Comparison of ENCODE assay signal across 20 cellular contexts in the genomic region with DNA sequence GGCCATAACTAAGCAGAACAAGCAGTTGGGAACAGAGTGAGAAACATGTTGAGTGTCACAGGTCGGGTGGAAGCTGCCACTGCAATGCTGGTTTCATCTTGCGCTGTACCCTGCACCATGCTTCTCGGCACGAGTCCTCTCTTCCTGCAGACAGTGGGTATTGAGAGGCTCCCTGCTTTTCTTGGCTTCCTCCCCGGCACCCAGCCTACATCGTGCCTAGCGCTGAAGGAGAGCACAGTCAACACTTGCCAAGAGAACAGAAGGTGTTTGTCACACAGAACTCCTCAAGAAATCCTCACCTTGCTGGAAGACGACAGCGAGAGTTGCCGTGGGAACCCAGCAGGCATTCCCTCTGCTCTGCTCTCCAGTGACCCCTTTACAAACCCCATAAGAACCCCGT. TPM values are rescaled to one million over a fixed set of nuclear protein-coding genes. Genes with fewer than 3 reads are reported as not detected.
DNase-seq lines count a peak whose midpoint lies in the region.
"Had no signal": no experiment of that assay in that cellular context is flagged by ENCODE, and none has a peak within 500 bp of the region (broad histone marks: within the 10 kb centered on the region; RNA-seq: fewer than 3 reads in every experiment).

No MANE protein-coding gene starts in this region.

- intact Hi-C loops in head of caudate nucleus (cut with DNase I) (no loop called here), posterior cingulate gyrus (cut with DNase I) (no loop called here)

- in situ Hi-C loops in G401 (cut with HindIII; ENCODE audit: low sequenced_read_pairs), result no loop called here

- peak; percentile 35 for DNase-seq in G401 (ENCODE audit: low spot score)
- DNase-seq in anterior cingulate cortex (lab: John Stamatoyannopoulos, UW), result peak in 40 of 58 donors; percentile 3 to 83 (median 32)
- DNase-seq in head of caudate nucleus, result peak in 36 of 42 donors; percentile 4 to 74 (median 35)
- DNase-seq in posterior cingulate gyrus, result peak in 9 of 10 donors; percentile 13 to 94 (median 64)
- DNase-seq in RPMI8226, result no peak
- no peak for DNase-seq in DMS153 treated with DMSO at 0.1 percent for 48 hours (lab: John Stamatoyannopoulos, UW; ENCODE audit: unreplicated experiment)
- no peak for DNase-seq in NCI-H774 (lab: John Stamatoyannopoulos, UW)
- DNase-seq: Caco-2; CD8-positive, alpha-beta T cell; DND-41; H7; Kasumi-1; NCI-H1092 treated with DMSO at 0.1 percent for 48 hours; NCI-H1436; NCI-H187; NCI-H2081 treated with DMSO at 0.1 percent for 48 hours; NCI-H446 treated with DMSO at 0.1 percent for 48 hours; NCI-H526; PC-9; Right ventricle myocardium superior had no signal

RNA-seq across cellular contexts. Expression of gene EVC2, which starts 53.6 kb away (rescaled TPM):
- total RNA-seq in G401 (2014; rRNA removed; shearing (Covaris generic)), result 3.6 and 4.9 TPM in 2 replicates
- total RNA-seq: Caco-2 had no signal

RNA-seq across cellular contexts. Expression of gene EVC, which starts 56.2 kb away (rescaled TPM):
- total RNA-seq in G401 (2014; rRNA removed; shearing (Covaris generic)), result 10.2 and 21.0 TPM in 2 replicates
- total RNA-seq: Caco-2 had no signal

Comparison
In these comparisons a context has a peak if more than half of its experiments do, and no peak if none do; other contexts are left out.
1. DNase-seq: peak in G401 (single experiment), anterior cingulate cortex (40 of 58), head of caudate nucleus (36 of 42) and posterior cingulate gyrus (9 of 10); none in RPMI8226 (single experiment), DMS153 treated with DMSO at 0.1 percent for 48 hours (single experiment) and NCI-H774 (single experiment).